In genomic region chr21:28633803-28634572, GRCh38 we compare ENCODE assay signal across 10 cellular contexts.
A peak's percentile ranks its signal among the peaks of the same experiment; 100 is the strongest.
DNase-seq lines count a peak whose midpoint lies in the region; ATAC-seq and TF ChIP-seq lines count a peak whose summit lies in the region.
"Had no signal": no experiment of that assay in that cellular context is flagged by ENCODE, and none has a peak within 500 bp of the region (broad histone marks: within the 10 kb centered on the region; RNA-seq: fewer than 3 reads in every experiment).

No MANE protein-coding gene starts in this region.

- DNase-seq in AG20443 (ENCODE audit: low spot score) (peak; percentile 61), RKO (ENCODE audit: low spot score) (peak; percentile 68), omental fat pad (ENCODE audit: low spot score) (no peak), T-helper 1 cell (no peak), globus pallidus (ENCODE audit: low spot score) (no peak), NCI-H146 treated with DMSO at 0.1 percent for 48 hours (lab: John Stamatoyannopoulos, UW; ENCODE audit: unreplicated experiment) (no peak), NCI-H82 (lab: John Stamatoyannopoulos, UW) (no peak)
- DNase-seq: activated T-cell treated with anti-CD3 and anti-CD28 coated beads for 4 hours, DMS 273 treated with DMSO at 0.1 percent for 48 hours had no signal

- peak; percentile 77 for ATAC-seq in esophagus mucosa
- ATAC-seq in omental fat pad (ENCODE audit: low FRiP score) = peak; percentile 38

- TF ChIP-seq CTCF in omental fat pad (IDR thresholded peaks at IDR 0.05) = no peak

Comparison
In these comparisons a context has a peak if more than half of its experiments do, and no peak if none do; other contexts are left out.
1. DNase-seq: peak in AG20443 (single experiment) and RKO (single experiment); none in omental fat pad (single experiment), T-helper 1 cell (0 of 5), globus pallidus (single experiment), NCI-H146 treated with DMSO at 0.1 percent for 48 hours (single experiment) and NCI-H82 (single experiment).